ENCODE assay signal across 36 cellular contexts in the genomic region with DNA sequence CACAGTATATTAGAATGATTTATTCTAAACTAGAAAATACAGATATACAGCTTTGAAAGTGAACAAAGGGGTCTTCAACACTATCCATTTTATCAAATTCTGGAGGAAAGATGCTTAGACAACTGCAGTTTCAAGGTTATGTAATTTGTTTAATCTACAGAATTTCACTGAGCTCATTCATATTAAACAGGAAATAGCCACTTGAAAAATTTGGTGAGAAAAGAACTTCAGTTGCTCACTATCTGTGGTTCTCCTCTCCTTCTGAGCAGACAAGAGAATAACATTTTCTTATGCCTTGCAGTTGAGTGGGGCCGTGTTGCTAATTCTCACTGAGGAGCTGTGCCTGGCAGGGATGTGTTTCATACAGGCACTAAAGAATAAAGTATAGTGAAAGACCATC.
"Had no signal": no experiment of that assay in that cellular context is flagged by ENCODE, and none has a peak within 500 bp of the region (broad histone marks: within the 10 kb centered on the region; RNA-seq: fewer than 3 reads in every experiment).

No MANE protein-coding gene starts in this region.

- H3K9me3 ChIP-seq: MG63, Peyer's patch, SJSA1 had no signal

- H3K4me1 Mint-ChIP-seq: activated CD4-positive, alpha-beta memory T cell treated with anti-CD3 and anti-CD28 coated beads, Interleukin-2, amount 10 ng/mL, durations not matched to agents 7 days and 5 days; activated CD8-positive, alpha-beta memory T cell treated with anti-CD3 and anti-CD28 coated beads, Interleukin-2, amount 10 ng/mL, durations not matched to agents 7 days and 5 days; activated naive CD4-positive, alpha-beta T cell treated with anti-CD3 and anti-CD28 coated beads, Interleukin-2, amount 10 ng/mL, durations not matched to agents 7 days and 5 days; activated naive CD8-positive, alpha-beta T cell treated with anti-CD3 and anti-CD28 coated beads, Interleukin-2, amount 50 U/mL, for 24 hours had no signal

- H3K36me3 ChIP-seq: brain microvascular endothelial cell, MG63, Peyer's patch, SJSA1, WERI-Rb-1 had no signal

- H3K27me3 Mint-ChIP-seq: activated CD4-positive, alpha-beta memory T cell treated with anti-CD3 and anti-CD28 coated beads, Interleukin-2, amount 10 ng/mL, durations not matched to agents 7 days and 5 days; activated CD8-positive, alpha-beta memory T cell treated with anti-CD3 and anti-CD28 coated beads, Interleukin-2, amount 10 ng/mL, durations not matched to agents 7 days and 5 days; activated naive CD4-positive, alpha-beta T cell treated with anti-CD3 and anti-CD28 coated beads, Interleukin-2, amount 10 ng/mL, durations not matched to agents 7 days and 5 days; activated naive CD8-positive, alpha-beta T cell; activated naive CD8-positive, alpha-beta T cell treated with anti-CD3 and anti-CD28 coated beads, Interleukin-2, amount 50 U/mL, for 24 hours had no signal

- H3K4me1 ChIP-seq: Peyer's patch, SJSA1 had no signal

- H3K4me3 Mint-ChIP-seq: activated CD4-positive, alpha-beta memory T cell treated with anti-CD3 and anti-CD28 coated beads, Interleukin-2, amount 10 ng/mL, durations not matched to agents 7 days and 5 days; activated CD8-positive, alpha-beta memory T cell treated with anti-CD3 and anti-CD28 coated beads, Interleukin-2, amount 10 ng/mL, durations not matched to agents 7 days and 5 days; activated naive CD4-positive, alpha-beta T cell treated with anti-CD3 and anti-CD28 coated beads, Interleukin-2, amount 10 ng/mL, durations not matched to agents 7 days and 5 days; activated naive CD8-positive, alpha-beta T cell; activated naive CD8-positive, alpha-beta T cell treated with anti-CD3 and anti-CD28 coated beads, Interleukin-2, amount 50 U/mL, for 24 hours had no signal

- H3K27ac ChIP-seq: brain microvascular endothelial cell, Peyer's patch, SJSA1, WERI-Rb-1 had no signal

- DNase-seq: activated CD4-positive, alpha-beta memory T cell treated with anti-CD3 and anti-CD28 coated beads, Interleukin-2, amount 10 ng/mL, durations not matched to agents 7 days and 5 days; activated CD4-positive, alpha-beta T cell treated with anti-CD3 and anti-CD28 coated beads for 1 hour; activated CD4-positive, alpha-beta T cell treated with anti-CD3 and anti-CD28 coated beads for 48 hours; activated CD4-positive, CD25-positive, alpha-beta regulatory T cell; activated CD8-positive, alpha-beta memory T cell treated with anti-CD3 and anti-CD28 coated beads for 24 hours; activated CD8-positive, alpha-beta memory T cell treated with anti-CD3 and anti-CD28 coated beads, Interleukin-2, amount 10 ng/mL, durations not matched to agents 7 days and 5 days; activated CD8-positive, alpha-beta memory T cell treated with anti-CD3 and anti-CD28 coated beads, Interleukin-2, amount 50 U/mL, for 48 hours; activated effector memory CD4-positive, alpha-beta T cell treated with Interleukin-2 at 50 U/mL for 16 hours; activated naive CD4-positive, alpha-beta T cell treated with anti-CD3 and anti-CD28 coated beads, Interleukin-2, amount 10 ng/mL, durations not matched to agents 7 days and 5 days; activated naive CD8-positive, alpha-beta T cell treated with anti-CD3 and anti-CD28 coated beads, Interleukin-2, amount 50 U/mL, for 24 hours; activated T-cell treated with anti-CD3 and anti-CD28 coated beads, Interleukin-2, amount 50 U/mL, for 48 hours; anterior cingulate cortex; brain microvascular endothelial cell; central memory CD4-positive, alpha-beta T cell; MG63; NCI-H1092; NCI-H1436 treated with DMSO at 0.1 percent for 48 hours; NCI-H1694 treated with DMSO at 0.1 percent for 48 hours; NCI-H2029; NCI-H2107; NCI-H226; NCI-H446 treated with DMSO at 0.1 percent for 48 hours; NCI-H524; NCI-H69; NCI-H82; NK-92 treated with Interleukin-12 subunit alpha and Interleukin-12 subunit beta, amount 100 ng/mL, for 24 hours; PC-3; Peyer's patch; RPMI8226; SHP77 treated with DMSO at 0.1 percent for 48 hours; SW 1271; T-helper 1 cell; T1000; WERI-Rb-1 had no signal

- ATAC-seq: activated CD8-positive, alpha-beta memory T cell treated with anti-CD3 and anti-CD28 coated beads, Interleukin-2, amount 10 ng/mL, durations not matched to agents 7 days and 5 days; activated naive CD8-positive, alpha-beta T cell treated with anti-CD3 and anti-CD28 coated beads, Interleukin-2, amount 50 U/mL, for 24 hours; PC-3 had no signal

- H3K36me3 Mint-ChIP-seq: activated CD8-positive, alpha-beta memory T cell treated with anti-CD3 and anti-CD28 coated beads, Interleukin-2, amount 10 ng/mL, durations not matched to agents 7 days and 5 days; activated naive CD4-positive, alpha-beta T cell treated with anti-CD3 and anti-CD28 coated beads, Interleukin-2, amount 10 ng/mL, durations not matched to agents 7 days and 5 days; activated naive CD8-positive, alpha-beta T cell had no signal

- H3K27me3 ChIP-seq: brain microvascular endothelial cell, MG63, Peyer's patch, SJSA1 had no signal

- H3K4me3 ChIP-seq: MG63, Peyer's patch, SJSA1 had no signal

- H3K27ac Mint-ChIP-seq: activated CD4-positive, alpha-beta memory T cell treated with anti-CD3 and anti-CD28 coated beads, Interleukin-2, amount 10 ng/mL, durations not matched to agents 7 days and 5 days; activated CD8-positive, alpha-beta memory T cell treated with anti-CD3 and anti-CD28 coated beads, Interleukin-2, amount 10 ng/mL, durations not matched to agents 7 days and 5 days; activated naive CD4-positive, alpha-beta T cell treated with anti-CD3 and anti-CD28 coated beads, Interleukin-2, amount 10 ng/mL, durations not matched to agents 7 days and 5 days; activated naive CD8-positive, alpha-beta T cell; activated naive CD8-positive, alpha-beta T cell treated with anti-CD3 and anti-CD28 coated beads, Interleukin-2, amount 50 U/mL, for 24 hours had no signal

- H3K9me3 Mint-ChIP-seq: activated CD4-positive, alpha-beta memory T cell treated with anti-CD3 and anti-CD28 coated beads, Interleukin-2, amount 10 ng/mL, durations not matched to agents 7 days and 5 days; activated naive CD4-positive, alpha-beta T cell treated with anti-CD3 and anti-CD28 coated beads, Interleukin-2, amount 10 ng/mL, durations not matched to agents 7 days and 5 days; activated naive CD8-positive, alpha-beta T cell treated with anti-CD3 and anti-CD28 coated beads, Interleukin-2, amount 50 U/mL, for 24 hours had no signal
